19 cellular contexts compared by ENCODE assay signal in genomic region chr12:32499048-32499447, GRCh38.
A peak's percentile ranks its signal among the peaks of the same experiment; 100 is the strongest.
DNase-seq lines count a peak whose midpoint lies in the region; ATAC-seq, FAIRE-seq and TF ChIP-seq lines count a peak whose summit lies in the region.
"Had no signal": no experiment of that assay in that cellular context is flagged by ENCODE, and none has a peak within 500 bp of the region (broad histone marks: within the 10 kb centered on the region; RNA-seq: fewer than 3 reads in every experiment).

No MANE protein-coding gene starts in this region.

- H3K27ac Mint-ChIP-seq in astrocyte (ENCODE audit: unreplicated experiment), result peak overlapping the region; percentile 64
- H3K27ac Mint-ChIP-seq: stimulated activated naive CD8-positive, alpha-beta T cell treated with anti-CD3 and anti-CD28 coated beads, Interleukin-15, Interleukin-2, amounts not matched to agents 100 ng/mL and 50 ng/mL, for 24 hours had no signal

- H3K36me3 ChIP-seq in astrocyte (ENCODE audit: insufficient read depth, low read length) (no peaks in the 10 kb centered on the region), upper lobe of right lung (no peaks in the 10 kb centered on the region)
- H3K36me3 ChIP-seq: esophagus squamous epithelium, SJSA1, upper lobe of left lung had no signal

- H3K9me3 ChIP-seq in astrocyte (ENCODE audit: insufficient read depth, low read depth, low read length) (no peaks in the 10 kb centered on the region), upper lobe of right lung (no peaks in the 10 kb centered on the region)
- H3K9me3 ChIP-seq: esophagus squamous epithelium, SJSA1, upper lobe of left lung had no signal

- H3K27me3 ChIP-seq in astrocyte (ENCODE audit: insufficient read depth, low read length) (no peaks in the 10 kb centered on the region), upper lobe of right lung (no peaks in the 10 kb centered on the region)
- H3K27me3 ChIP-seq: esophagus squamous epithelium, SJSA1, upper lobe of left lung had no signal

- DNase-seq in Right ventricle myocardium inferior (ENCODE audit: missing footprints), result no peak
- no peak for DNase-seq in cardiac septum (ENCODE audit: low spot score)
- DNase-seq in astrocyte (ENCODE audit: low read depth), result no peak
- no peak for DNase-seq in left colon
- no peak for DNase-seq in upper lobe of right lung
- DNase-seq in COLO829 (ENCODE audit: low spot score), result no peak
- DNase-seq: C1 segment of cervical spinal cord, esophagus squamous epithelium, head of caudate nucleus, kidney, NCI-H1436 treated with DMSO at 0.1 percent for 48 hours, NCI-H510A treated with DMSO at 0.1 percent for 48 hours, PC-9 had no signal

- TF ChIP-seq CTCF in astrocyte (IDR thresholded peaks at IDR 0.05; ENCODE audit: insufficient read depth, low read depth, low read length) (no peak), upper lobe of right lung (IDR thresholded peaks at IDR 0.05) (no peak)

- H2AFZ ChIP-seq in astrocyte (ENCODE audit: low read depth, low read length), result no peak overlapping the region
- H2AFZ ChIP-seq: PC-9 had no signal

- no peak overlapping the region for H3K9ac ChIP-seq in astrocyte (ENCODE audit: low read length)

- no peaks in the 10 kb centered on the region for H4K20me1 ChIP-seq in astrocyte (ENCODE audit: insufficient read depth, low read length)

- no peak for FAIRE-seq in astrocyte (lab: Jason Lieb, UNC)
- FAIRE-seq: kidney had no signal

- no peaks in the 10 kb centered on the region for H3K79me2 ChIP-seq in astrocyte (ENCODE audit: insufficient read depth, low read length)

- H3K27me3 Mint-ChIP-seq in astrocyte (ENCODE audit: low read depth, unreplicated experiment), result no peaks in the 10 kb centered on the region
- H3K27me3 Mint-ChIP-seq: stimulated activated naive CD8-positive, alpha-beta T cell treated with anti-CD3 and anti-CD28 coated beads, Interleukin-15, Interleukin-2, amounts not matched to agents 100 ng/mL and 50 ng/mL, for 24 hours had no signal

- H3K4me1 ChIP-seq in astrocyte (ENCODE audit: insufficient read depth, low read length) (peaks cover 7% of the 10 kb centered on the region), upper lobe of right lung (peaks cover 30% of the 10 kb centered on the region)
- H3K4me1 ChIP-seq: SJSA1 had no signal

- H3K4me3 ChIP-seq in astrocyte (ENCODE audit: insufficient read depth, low read depth, low read length), result no peak overlapping the region
- no peak overlapping the region for H3K4me3 ChIP-seq in upper lobe of right lung
- H3K4me3 ChIP-seq: esophagus squamous epithelium, PC-9, SJSA1, upper lobe of left lung had no signal

- no peak overlapping the region for H3K27ac ChIP-seq in astrocyte (ENCODE audit: low read depth, low read length)
- no peak overlapping the region for H3K27ac ChIP-seq in upper lobe of right lung
- H3K27ac ChIP-seq: esophagus squamous epithelium, PC-9, SJSA1, upper lobe of left lung had no signal

- H3K4me1 Mint-ChIP-seq in astrocyte (ENCODE audit: low read depth, unreplicated experiment), result peaks cover 7% of the 10 kb centered on the region

- H3K36me3 Mint-ChIP-seq in astrocyte (ENCODE audit: low read depth, unreplicated experiment), result no peaks in the 10 kb centered on the region

- H3K4me2 ChIP-seq in astrocyte (ENCODE audit: low read length), result no peak overlapping the region
- H3K4me2 ChIP-seq: PC-9 had no signal

- intact Hi-C loops in Right ventricle myocardium inferior (cut with DNase I) (loop anchor here (5.0 kb wide), 1 partner anchor 33 kb away; no protein-coding TSS in a partner anchor), cardiac septum (cut with DNase I) (no loop called here), left colon (cut with DNase I, micrococcal nuclease) (no loop called here), upper lobe of right lung (cut with DNase I) (no loop called here)

- ATAC-seq in Right ventricle myocardium inferior (peak; percentile 57), left colon (peak; percentile 38), upper lobe of right lung (peak; percentile 30), GM19035 (IDR thresholded peaks at IDR 0.05; ENCODE audit: unreplicated experiment) (no peak), HG02870 (IDR thresholded peaks at IDR 0.05; ENCODE audit: unreplicated experiment) (no peak)
- ATAC-seq: activated CD4-positive, CD25-positive, alpha-beta regulatory T cell treated with anti-CD3 and anti-CD28 coated beads, Interleukin-2, amount 50 U/mL, for 24 hours had no signal

- no peaks in the 10 kb centered on the region for H3K9me3 Mint-ChIP-seq in astrocyte (ENCODE audit: unreplicated experiment)
- H3K9me3 Mint-ChIP-seq: stimulated activated naive CD8-positive, alpha-beta T cell treated with anti-CD3 and anti-CD28 coated beads, Interleukin-15, Interleukin-2, amounts not matched to agents 100 ng/mL and 50 ng/mL, for 24 hours had no signal

- H3K4me3 Mint-ChIP-seq in astrocyte (ENCODE audit: unreplicated experiment), result no peak overlapping the region
- H3K4me3 Mint-ChIP-seq: stimulated activated naive CD8-positive, alpha-beta T cell treated with anti-CD3 and anti-CD28 coated beads, Interleukin-15, Interleukin-2, amounts not matched to agents 100 ng/mL and 50 ng/mL, for 24 hours had no signal

Comparison
In these comparisons a context has a peak if more than half of its experiments do, and no peak if none do; other contexts are left out.
1. ATAC-seq: peak in Right ventricle myocardium inferior (single experiment), left colon (single experiment) and upper lobe of right lung (single experiment); none in GM19035 (single experiment) and HG02870 (single experiment).